In the genomic region with DNA sequence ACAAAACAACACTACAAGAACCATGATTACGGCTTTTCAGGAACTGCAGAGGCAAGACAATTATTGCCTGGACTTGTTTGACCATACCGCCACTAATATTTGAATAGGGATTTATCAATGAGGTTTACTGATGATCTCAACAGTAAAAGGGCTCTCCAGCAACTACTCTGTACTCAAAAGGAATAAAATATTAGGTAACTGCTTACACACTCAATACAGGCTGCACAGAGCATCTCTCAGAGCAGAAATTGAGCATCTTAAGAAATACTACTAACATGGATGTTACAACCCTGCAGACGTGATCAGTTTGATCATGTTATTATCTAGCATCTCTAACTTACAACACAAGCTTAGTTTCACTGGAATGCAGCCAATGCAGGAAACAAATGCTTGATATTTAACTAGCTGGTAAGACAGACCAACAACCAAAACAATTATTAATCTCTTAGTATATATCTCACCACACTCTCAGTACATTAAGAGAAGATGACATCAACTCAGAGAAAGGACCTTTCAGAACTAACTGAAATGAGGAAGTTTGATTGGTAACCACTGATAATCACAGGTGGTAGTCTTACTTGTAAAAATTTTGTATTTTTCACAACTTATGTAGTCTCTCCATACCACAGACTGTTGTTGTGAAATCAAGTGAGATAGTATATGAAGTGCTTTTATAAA, we compare ENCODE assay signal across 9 cellular contexts.
A peak's percentile ranks its signal among the peaks of the same experiment; 100 is the strongest.
DNase-seq lines count a peak whose midpoint lies in the region; ATAC-seq lines count a peak whose summit lies in the region.
"Had no signal": no experiment of that assay in that cellular context is flagged by ENCODE, and none has a peak within 500 bp of the region (broad histone marks: within the 10 kb centered on the region; RNA-seq: fewer than 3 reads in every experiment).

No MANE protein-coding gene starts in this region.

- ATAC-seq in GM18511 (IDR thresholded peaks at IDR 0.05; ENCODE audit: unreplicated experiment) (peak; percentile 76), HG02798 (IDR thresholded peaks at IDR 0.05; ENCODE audit: poor library complexity, unreplicated experiment) (peak; percentile 43), memory B cell (ENCODE audit: low read depth) (peak; percentile 89), HG02884 (IDR thresholded peaks at IDR 0.05; ENCODE audit: unreplicated experiment) (no peak)

- H3K27me3 Mint-ChIP-seq in memory B cell: no peaks in the 10 kb centered on the region
- H3K27me3 Mint-ChIP-seq: stimulated activated naive CD8-positive, alpha-beta T cell treated with anti-CD3 and anti-CD28 coated beads, Interleukin-15, Interleukin-2, amounts not matched to agents 100 ng/mL and 50 ng/mL, for 24 hours had no signal

- no peak overlapping the region for H3K4me3 Mint-ChIP-seq in memory B cell
- H3K4me3 Mint-ChIP-seq: stimulated activated naive CD8-positive, alpha-beta T cell treated with anti-CD3 and anti-CD28 coated beads, Interleukin-15, Interleukin-2, amounts not matched to agents 100 ng/mL and 50 ng/mL, for 24 hours had no signal

- peaks cover 2% of the 10 kb centered on the region for H3K36me3 Mint-ChIP-seq in memory B cell

- peaks cover 40% of the 10 kb centered on the region for H3K4me1 Mint-ChIP-seq in memory B cell

- DNase-seq in NOMO-1 treated with dmso at 0.1 percent for 144 hours (lab: John Stamatoyannopoulos, UW; ENCODE audit: unreplicated experiment) (peak; percentile 19), memory B cell (ENCODE audit: low spot score in 2 of 2) (no peak), LoVo (ENCODE audit: low spot score) (no peak), amniotic stem cell (lab: John Stamatoyannopoulos, UW) (no peak), HuH-7.5 (ENCODE audit: low spot score) (no peak)

- H3K9me3 Mint-ChIP-seq in memory B cell: no peaks in the 10 kb centered on the region
- H3K9me3 Mint-ChIP-seq: stimulated activated naive CD8-positive, alpha-beta T cell treated with anti-CD3 and anti-CD28 coated beads, Interleukin-15, Interleukin-2, amounts not matched to agents 100 ng/mL and 50 ng/mL, for 24 hours had no signal

- H3K27ac Mint-ChIP-seq in memory B cell: peak overlapping the region; percentile 36
- H3K27ac Mint-ChIP-seq: stimulated activated naive CD8-positive, alpha-beta T cell treated with anti-CD3 and anti-CD28 coated beads, Interleukin-15, Interleukin-2, amounts not matched to agents 100 ng/mL and 50 ng/mL, for 24 hours had no signal
